In genomic region chr19:35748106-35749020, GRCh38 we compare ENCODE assay signal across 8 cellular contexts. TPM values are rescaled to one million over a fixed set of nuclear protein-coding genes. Genes with fewer than 3 reads are reported as not detected.
DNase-seq lines count a peak whose midpoint lies in the region; ATAC-seq and TF ChIP-seq lines count a peak whose summit lies in the region.

TSS of gene LIN37 (plus strand) at chr19:35748576. CDS start at chr19:35748725, 149 bp downstream.

- 1% methylated on average over 28 to 45 of the region's 45 CpGs for WGBS in testis, 2 donors

- peak within 1 kb of the TSS; percentile 96 for H3K27ac Mint-ChIP-seq in activated naive CD4-positive, alpha-beta T cell treated with anti-CD3 and anti-CD28 coated beads, Interleukin-2, amount 50 U/mL, for 72 hours

- H3K4me1 ChIP-seq in testis = peaks cover 16% of the 10 kb centered on the region

- TF ChIP-seq POLR2A in testis (IDR thresholded peaks at IDR 0.05) = peak; percentile 80

- TF ChIP-seq CTCF in GM06990 (IDR thresholded peaks at IDR 0.05; ENCODE audit: insufficient read depth, low read length, poor library complexity, severe bottlenecking) (no peak), testis (IDR thresholded peaks at IDR 0.05) (peak in 2 of 3 experiments; percentile 1 to 15)

- H3K4me3 ChIP-seq in GM06990 (replicated peaks; ENCODE audit: low read depth, low read length) (peak within 1 kb of the TSS; percentile 82), testis (peak within 1 kb of the TSS; percentile 91)

- intact Hi-C loops in testis (cut with DNase I; ENCODE audit: low total_unique reads) = no loop called here

- no peaks in the 10 kb centered on the region for H3K9me3 ChIP-seq in testis

- peak; percentile 98 for DNase-seq in GM06990 (ENCODE audit: extremely low read depth, insufficient read length)
- peak; percentile 95 for DNase-seq in NCI-H1092 (lab: John Stamatoyannopoulos, UW)
- DNase-seq in activated naive CD4-positive, alpha-beta T cell treated with anti-CD3 and anti-CD28 coated beads, Interleukin-2, amount 50 U/mL, for 72 hours (ENCODE audit: low spot score in 2 of 2) = peak; percentile 98 to 99
- DNase-seq in glomerular endothelial cell (ENCODE audit: extremely low read depth, low read depth, low spot score) = peak; percentile 98
- DNase-seq in occipital lobe (lab: John Stamatoyannopoulos, UW) = peak; percentile 100
- DNase-seq in testis = peak; percentile 100

- H3K36me3 Mint-ChIP-seq in activated naive CD4-positive, alpha-beta T cell treated with anti-CD3 and anti-CD28 coated beads, Interleukin-2, amount 50 U/mL, for 72 hours = peaks cover 13 to 15% of the 10 kb centered on the region in 2 donors

- H3K27ac ChIP-seq in testis = peak within 1 kb of the TSS; percentile 45 to 82

- peak; percentile 63 for ATAC-seq in HG02588 (IDR thresholded peaks at IDR 0.05; ENCODE audit: unreplicated experiment)
- peak; percentile 87 for ATAC-seq in SK-N-SH treated with all-trans-retinoic acid at 6 μM for 48 hours
- ATAC-seq in activated naive CD4-positive, alpha-beta T cell treated with anti-CD3 and anti-CD28 coated beads, Interleukin-2, amount 50 U/mL, for 72 hours = peak; percentile 78 to 81

- H3K27me3 ChIP-seq in GM06990 (replicated peaks; ENCODE audit: control insufficient read depth, insufficient read depth, low read length) (no peaks in the 10 kb centered on the region), testis (no peaks in the 10 kb centered on the region)

- H3K36me3 ChIP-seq in GM06990 (ENCODE audit: control insufficient read depth, insufficient read depth, low read length) (peaks cover 9% of the 10 kb centered on the region), testis (ENCODE audit: low read depth, missing control alignments) (no peaks in the 10 kb centered on the region)

- no peaks in the 10 kb centered on the region for H3K9me3 Mint-ChIP-seq in activated naive CD4-positive, alpha-beta T cell treated with anti-CD3 and anti-CD28 coated beads, Interleukin-2, amount 50 U/mL, for 72 hours

TF ChIP-seq in SK-N-SH treated with all-trans-retinoic acid at 6 μM for 48 hours, 23 proteins besides CTCF, POLR2A, EP300 and RAD21:
- TF ChIP-seq TSHZ2 (CRISPR knock-in tag; IDR thresholded peaks at IDR 0.05) (0 out of 2 replicates have a peak, but pooled peaks have one; percentile 13), RARB (CRISPR knock-in tag; IDR thresholded peaks at IDR 0.05) (no peak)

RNA-seq across cellular contexts. Expression of gene LIN37, which starts in this region (rescaled TPM):
- 10 to 100 TPM; 11.2 to 25.0 TPM for total RNA-seq in activated naive CD4-positive, alpha-beta T cell treated with anti-CD3 and anti-CD28 coated beads, Interleukin-2, amount 50 U/mL, for 72 hours
- total RNA-seq in glomerular endothelial cell (9.7 and 18.7 TPM in 2 replicates), occipital lobe (8.3 TPM), testis (10 to 100 TPM; 30.2 TPM)
- polyA plus RNA-seq in testis (ENCODE audit: insufficient read depth, low read depth, low replicate concordance) = 24.8 TPM

Comparison
In these comparisons a context has a peak if more than half of its experiments do, and no peak if none do; other contexts are left out.
1. Peak in every context shown above with its lines: DNase-seq, ATAC-seq, H3K4me3 ChIP-seq and H3K27ac ChIP-seq.